ENCODE assay signal across 21 cellular contexts in genomic region chr3:142251951-142252350, GRCh38.
"Had no signal": no experiment of that assay in that cellular context is flagged by ENCODE, and none has a peak within 500 bp of the region (broad histone marks: within the 10 kb centered on the region; RNA-seq: fewer than 3 reads in every experiment).

No MANE protein-coding gene starts in this region.

- H3K27ac Mint-ChIP-seq: activated CD4-positive, alpha-beta memory T cell treated with anti-CD3 and anti-CD28 coated beads, Interleukin-2, amount 10 ng/mL, durations not matched to agents 7 days and 5 days; activated CD4-positive, alpha-beta T cell treated with anti-CD3 and anti-CD28 coated beads, Interleukin-2, amount 10 ng/mL, durations not matched to agents 24 days and 14 days; activated naive CD4-positive, alpha-beta T cell treated with anti-CD3 and anti-CD28 coated beads, Interleukin-2, amount 10 ng/mL, durations not matched to agents 7 days and 5 days; brain; dendritic cell treated with granulocyte-macrophage colony-stimulating factor and Interleukin-4, amounts not matched to agents 40 ng/mL and 50 ng/mL, for 4 days; naive B cell; T-helper 17 cell had no signal

- ATAC-seq: left lobe of liver, lower lobe of right lung, T-helper 17 cell had no signal

- H3K36me3 Mint-ChIP-seq: activated naive CD4-positive, alpha-beta T cell treated with anti-CD3 and anti-CD28 coated beads, Interleukin-2, amount 10 ng/mL, durations not matched to agents 7 days and 5 days; brain had no signal

- H3K4me3 Mint-ChIP-seq: activated CD4-positive, alpha-beta memory T cell treated with anti-CD3 and anti-CD28 coated beads, Interleukin-2, amount 10 ng/mL, durations not matched to agents 7 days and 5 days; activated CD4-positive, alpha-beta T cell treated with anti-CD3 and anti-CD28 coated beads, Interleukin-2, amount 10 ng/mL, durations not matched to agents 24 days and 14 days; activated naive CD4-positive, alpha-beta T cell treated with anti-CD3 and anti-CD28 coated beads, Interleukin-2, amount 10 ng/mL, durations not matched to agents 7 days and 5 days; brain; dendritic cell treated with granulocyte-macrophage colony-stimulating factor and Interleukin-4, amounts not matched to agents 40 ng/mL and 50 ng/mL, for 4 days; naive B cell; T-helper 17 cell had no signal

- DNase-seq: activated CD4-positive, alpha-beta memory T cell treated with anti-CD3 and anti-CD28 coated beads, Interleukin-2, amount 10 ng/mL, durations not matched to agents 7 days and 5 days; activated CD4-positive, alpha-beta T cell treated with anti-CD3 and anti-CD28 coated beads, Interleukin-2, amount 10 ng/mL, durations not matched to agents 24 days and 14 days; activated effector memory CD4-positive, alpha-beta T cell treated with anti-CD3 and anti-CD28 coated beads, Interleukin-2, amount 50 U/mL, for 16 hours; activated naive CD4-positive, alpha-beta T cell treated with anti-CD3 and anti-CD28 coated beads, Interleukin-2, amount 10 ng/mL, durations not matched to agents 7 days and 5 days; activated T-cell treated with anti-CD3 and anti-CD28 coated beads for 4 hours; aorta; caudate nucleus; effector CD4-positive, alpha-beta T cell; erythroblast; foreskin fibroblast; kidney; lower lobe of right lung; naive B cell; spleen; stimulated activated CD4-positive, alpha-beta T cell treated with anti-CD3 and anti-CD28 coated beads, Interleukin-4, amount 100 ng/mL, for 24 hours; stimulated activated naive CD4-positive, alpha-beta T cell treated with Interleukin-2 at 50 U/mL for 16 hours; T-helper 17 cell; upper lobe of left lung had no signal

- FAIRE-seq: kidney had no signal

- H3K4me1 Mint-ChIP-seq: activated CD4-positive, alpha-beta T cell treated with anti-CD3 and anti-CD28 coated beads, Interleukin-2, amount 10 ng/mL, durations not matched to agents 24 days and 14 days; activated naive CD4-positive, alpha-beta T cell treated with anti-CD3 and anti-CD28 coated beads, Interleukin-2, amount 10 ng/mL, durations not matched to agents 7 days and 5 days; brain; naive B cell; T-helper 17 cell had no signal

- H3K27me3 Mint-ChIP-seq: dendritic cell treated with granulocyte-macrophage colony-stimulating factor and Interleukin-4, amounts not matched to agents 40 ng/mL and 50 ng/mL, for 4 days; T-helper 17 cell had no signal
